ENCODE assay signal across 1 cellular context in genomic region chr10:76354349-76354748, GRCh38.
TF ChIP-seq lines count a peak whose summit lies in the region.

No MANE protein-coding gene starts in this region.

TF ChIP-seq in IMR-90, 13 proteins besides CTCF, POLR2A, EP300 and RAD21 (continued from another document):
- TF ChIP-seq CEBPB (IDR thresholded peaks at IDR 0.05; ENCODE audit: low read depth, low read length) = no peak
